Comparison of ENCODE assay signal across 30 cellular contexts in the genomic region with DNA sequence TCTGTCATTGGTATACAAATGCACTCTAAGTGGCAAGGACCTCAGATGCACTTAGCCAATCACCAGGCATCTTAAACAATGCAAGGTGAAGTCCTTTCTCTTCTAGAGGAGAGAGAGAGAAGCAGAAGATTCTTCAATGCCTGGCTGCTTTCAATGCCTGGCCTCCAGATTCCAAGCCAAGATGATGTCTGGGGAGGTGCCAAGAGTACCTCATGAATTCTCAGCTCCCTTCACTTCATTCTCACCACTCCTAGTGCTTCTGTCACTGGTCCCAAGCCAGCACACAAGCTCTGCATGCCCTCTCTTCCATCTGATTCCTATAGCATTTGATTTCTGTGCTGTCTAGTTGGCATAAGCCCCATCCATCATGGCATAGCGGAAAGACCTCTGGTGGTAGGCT.
"Had no signal": no experiment of that assay in that cellular context is flagged by ENCODE, and none has a peak within 500 bp of the region (broad histone marks: within the 10 kb centered on the region; RNA-seq: fewer than 3 reads in every experiment).

No MANE protein-coding gene starts in this region.

- DNase-seq: activated B cell treated with CpG ODN at 0.5 μM for 24 hours; activated CD4-positive, alpha-beta memory T cell treated with anti-CD3 and anti-CD28 coated beads for 36 hours; activated CD4-positive, alpha-beta T cell treated with anti-CD3 and anti-CD28 coated beads for 4 hours; activated CD4-positive, alpha-beta T cell treated with anti-CD3 and anti-CD28 coated beads, Interleukin-2, amount 10 ng/mL, durations not matched to agents 24 days and 14 days; activated CD4-positive, alpha-beta T cell treated with anti-CD3 and anti-CD28 coated beads, Interleukin-2, amount 50 U/mL, for 1 hour; activated CD4-positive, alpha-beta T cell treated with anti-CD3 and anti-CD28 coated beads, Interleukin-2, amount 50 U/mL, for 4 hours; activated CD4-positive, CD25-positive, alpha-beta regulatory T cell treated with anti-CD3 and anti-CD28 coated beads, Interleukin-2, amount 50 U/mL, for 72 hours; activated CD8-positive, alpha-beta memory T cell treated with anti-CD3 and anti-CD28 coated beads, Interleukin-2, amount 50 U/mL, for 4 hours; activated CD8-positive, alpha-beta T cell treated with anti-CD3 and anti-CD28 coated beads for 36 hours; activated effector memory CD4-positive, alpha-beta T cell treated with anti-CD3 and anti-CD28 coated beads, Interleukin-2, amount 50 U/mL, for 16 hours; activated gamma-delta T cell treated with Interleukin-2 at 50 U/mL for 16 hours; activated naive CD4-positive, alpha-beta T cell; activated naive CD4-positive, alpha-beta T cell treated with anti-CD3 and anti-CD28 coated beads for 36 hours; activated naive CD4-positive, alpha-beta T cell treated with anti-CD3 and anti-CD28 coated beads, Interleukin-2, amount 50 U/mL, for 16 hours; activated naive CD8-positive, alpha-beta T cell treated with anti-CD3 and anti-CD28 coated beads for 36 hours; activated T-cell treated with anti-CD3 and anti-CD28 coated beads for 4 hours; activated T-cell treated with anti-CD3 and anti-CD28 coated beads, Interleukin-2, amount 50 U/mL, for 1 hour; activated T-cell treated with anti-CD3 and anti-CD28 coated beads, Interleukin-2, amount 50 U/mL, for 4 hours; activated T-cell treated with anti-CD3 and anti-CD28 coated beads, Interleukin-2, amount 50 U/mL, for 72 hours; adrenal gland; amniotic stem cell; aorta; body of pancreas; brain microvascular endothelial cell; central memory CD4-positive, alpha-beta T cell; T-helper 1 cell; T-helper 2 cell; T-helper 9 cell had no signal

- H3K27me3 ChIP-seq: adrenal gland, body of pancreas, brain microvascular endothelial cell, breast epithelium had no signal

- H3K9me3 ChIP-seq: adrenal gland, body of pancreas had no signal

- H3K27ac ChIP-seq: adrenal gland, body of pancreas, brain microvascular endothelial cell, breast epithelium, VCaP had no signal

- H3K4me3 ChIP-seq: adrenal gland, body of pancreas, breast epithelium had no signal

- H3K36me3 ChIP-seq: adrenal gland, brain microvascular endothelial cell, breast epithelium had no signal

- H3K4me1 ChIP-seq: adrenal gland, body of pancreas, breast epithelium had no signal
